ENCODE assay signal across 4 cellular contexts in genomic region chr2:130120924-130121323, GRCh38. TPM values are rescaled to one million over a fixed set of nuclear protein-coding genes. Genes with fewer than 3 reads are reported as not detected.
"Had no signal": no experiment of that assay in that cellular context is flagged by ENCODE, and none has a peak within 500 bp of the region (broad histone marks: within the 10 kb centered on the region; RNA-seq: fewer than 3 reads in every experiment).

No MANE protein-coding gene starts in this region.

RNA-seq across cellular contexts. Expression of gene POTEF, which starts 8.1 kb away (rescaled TPM):
- total RNA-seq: LHCN-M2, M059J, MCF 10A, NCI-H460 had no signal

RNA-seq across cellular contexts. Expression of gene CCDC74B, which starts 24.0 kb away (rescaled TPM):
- total RNA-seq: MCF 10A had no signal
